ENCODE assay signal across 1 cellular context in genomic region chr17:47323382-47324223, GRCh38.
A peak's percentile ranks its signal among the peaks of the same experiment; 100 is the strongest.
TF ChIP-seq lines count a peak whose summit lies in the region.

A gene with protein sequence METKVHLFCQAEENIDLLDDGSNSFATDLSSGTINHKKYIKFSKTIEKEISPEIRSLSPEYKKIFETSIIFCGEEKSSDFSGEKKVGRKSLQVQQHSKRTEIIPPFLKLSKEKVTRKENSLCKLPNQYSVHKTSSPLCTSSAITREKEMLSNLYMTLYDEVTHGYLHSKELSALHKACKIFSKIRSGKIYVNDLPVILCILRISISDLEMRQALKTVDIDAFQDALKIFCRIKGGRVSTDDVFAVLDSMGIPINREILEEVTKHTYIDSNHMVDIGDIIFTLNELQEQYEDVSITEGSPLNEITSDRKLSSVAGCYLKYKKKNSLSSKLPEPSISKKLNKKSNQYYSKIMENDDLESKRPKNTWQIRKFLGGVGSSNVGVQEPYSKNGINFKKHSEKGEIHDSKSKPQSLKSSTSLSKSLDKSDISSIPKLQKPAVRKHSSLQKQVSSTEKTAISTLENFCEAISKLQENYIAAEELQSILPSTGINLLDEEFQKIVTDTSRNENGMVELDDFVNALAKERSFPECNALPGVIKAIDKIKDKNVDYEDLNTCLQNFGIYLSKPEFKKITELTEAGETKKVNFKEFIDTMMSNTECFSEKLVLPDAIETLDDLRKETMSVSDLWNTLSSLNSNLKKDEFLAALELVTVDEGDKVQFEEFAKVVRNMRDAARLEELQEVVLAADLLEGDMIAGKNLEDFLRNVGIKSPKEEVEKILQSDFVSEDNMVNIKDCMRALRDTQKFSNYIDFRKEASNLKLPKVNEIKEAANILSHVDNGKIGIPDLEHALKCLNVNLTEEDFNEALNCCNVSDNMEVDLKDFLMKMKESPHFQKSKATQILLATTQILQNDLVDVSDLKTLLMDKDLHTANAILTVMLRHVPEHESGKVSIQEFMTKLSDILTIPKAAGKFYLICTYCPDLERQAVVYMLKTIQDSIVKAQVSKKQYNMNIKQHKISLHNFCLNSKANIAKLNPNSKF (plus strand): TSS chr17:47323955. CDS start chr17:47328354, 4,399 bp downstream.

TF ChIP-seq in K562, 482 proteins besides CTCF, POLR2A, EP300 and RAD21 (continued from another document and continues in another):
- TF ChIP-seq, protein P1, sequence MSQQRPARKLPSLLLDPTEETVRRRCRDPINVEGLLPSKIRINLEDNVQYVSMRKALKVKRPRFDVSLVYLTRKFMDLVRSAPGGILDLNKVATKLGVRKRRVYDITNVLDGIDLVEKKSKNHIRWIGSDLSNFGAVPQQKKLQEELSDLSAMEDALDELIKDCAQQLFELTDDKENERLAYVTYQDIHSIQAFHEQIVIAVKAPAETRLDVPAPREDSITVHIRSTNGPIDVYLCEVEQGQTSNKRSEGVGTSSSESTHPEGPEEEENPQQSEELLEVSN (IDR thresholded peaks at IDR 0.05; ENCODE audit: borderline replicate concordance in 1 of 2, extremely low read depth in 1 of 2, insufficient read depth in 1 of 2, insufficient read length in 1 of 2, low read depth in 1 of 2, low read length in 1 of 2, poor library complexity in 1 of 2, severe bottlenecking in 1 of 2) = peak; percentile 94 to 99
- TF ChIP-seq NR2C1 (IDR thresholded peaks at IDR 0.05) (no peak; the same call in 1 of the 2 replicates), NR2C1 (tag; IDR thresholded peaks at IDR 0.05) (peak; percentile 71), TAF7 (tag; IDR thresholded peaks at IDR 0.05) (peak; percentile 56), ID3 (CRISPR knock-in tag; IDR thresholded peaks at IDR 0.05) (no peak), ID3 (tag; IDR thresholded peaks at IDR 0.05) (peak; percentile 51), FOXM1 (IDR thresholded peaks at IDR 0.05; ENCODE audit: low read depth) (no peak), FOXM1 (CRISPR knock-in tag; IDR thresholded peaks at IDR 0.05; ENCODE audit: low read depth) (peak; percentile 82; the same call in 1 of the 2 replicates), U2AF1 (optimal IDR thresholded peaks at IDR 0.05; ENCODE audit: low read depth, low read length) (peak; percentile 39), EGR1 (conservative IDR thresholded peaks at IDR 0.05) (peak; percentile 70), ZEB2 (IDR thresholded peaks at IDR 0.05) (0 out of 2 replicates have a peak, but pooled peaks have one; percentile 45), HDAC6 (IDR thresholded peaks at IDR 0.05; ENCODE audit: low read depth, low read length) (no peak), MTA3 (IDR thresholded peaks at IDR 0.05; ENCODE audit: borderline replicate concordance) (peak; percentile 90; the same call in 1 of the 2 replicates), WHSC1 (IDR thresholded peaks at IDR 0.05; ENCODE audit: low read length) (no peak), SIX5 (IDR thresholded peaks at IDR 0.05; ENCODE audit: borderline replicate concordance in 1 of 2, insufficient read depth in 1 of 2, low read depth in 1 of 2, low read length in 2 of 2) (no peak), PHF8 (IDR thresholded peaks at IDR 0.05; ENCODE audit: borderline replicate concordance, low read length) (peak; percentile 87; the same call in 1 of the 2 replicates), MYNN (IDR thresholded peaks at IDR 0.05) (0 out of 2 replicates have a peak, but pooled peaks have one; percentile 35), MYNN (CRISPR knock-in tag; IDR thresholded peaks at IDR 0.05) (no peak), POLR2H (tag; IDR thresholded peaks at IDR 0.05; ENCODE audit: low read depth) (peak; percentile 70), ARID2 (IDR thresholded peaks at IDR 0.05) (peak; percentile 53), HDAC1 (IDR thresholded peaks at IDR 0.05) (peak in 1 of 2 experiments; percentile 89; a peak in 2 of 4 replicates), PHTF2 (CRISPR knock-in tag; IDR thresholded peaks at IDR 0.05) (no peak), ZNF140 (CRISPR knock-in tag; IDR thresholded peaks at IDR 0.05) (no peak), GTF2B (IDR thresholded peaks at IDR 0.05; ENCODE audit: extremely low read depth, insufficient read length) (no peak), ZBTB2 (IDR thresholded peaks at IDR 0.05) (0 out of 2 replicates have a peak, but pooled peaks have one; percentile 61), ATF6 (CRISPR knock-in tag; IDR thresholded peaks at IDR 0.05) (peak; percentile 94; the same call in 1 of the 2 replicates), GATAD2B (IDR thresholded peaks at IDR 0.05; ENCODE audit: borderline replicate concordance) (peak; percentile 86; the same call in 1 of the 2 replicates), FOXA1 (IDR thresholded peaks at IDR 0.05; ENCODE audit: borderline replicate concordance) (no peak)
- TF ChIP-seq, protein P2, sequence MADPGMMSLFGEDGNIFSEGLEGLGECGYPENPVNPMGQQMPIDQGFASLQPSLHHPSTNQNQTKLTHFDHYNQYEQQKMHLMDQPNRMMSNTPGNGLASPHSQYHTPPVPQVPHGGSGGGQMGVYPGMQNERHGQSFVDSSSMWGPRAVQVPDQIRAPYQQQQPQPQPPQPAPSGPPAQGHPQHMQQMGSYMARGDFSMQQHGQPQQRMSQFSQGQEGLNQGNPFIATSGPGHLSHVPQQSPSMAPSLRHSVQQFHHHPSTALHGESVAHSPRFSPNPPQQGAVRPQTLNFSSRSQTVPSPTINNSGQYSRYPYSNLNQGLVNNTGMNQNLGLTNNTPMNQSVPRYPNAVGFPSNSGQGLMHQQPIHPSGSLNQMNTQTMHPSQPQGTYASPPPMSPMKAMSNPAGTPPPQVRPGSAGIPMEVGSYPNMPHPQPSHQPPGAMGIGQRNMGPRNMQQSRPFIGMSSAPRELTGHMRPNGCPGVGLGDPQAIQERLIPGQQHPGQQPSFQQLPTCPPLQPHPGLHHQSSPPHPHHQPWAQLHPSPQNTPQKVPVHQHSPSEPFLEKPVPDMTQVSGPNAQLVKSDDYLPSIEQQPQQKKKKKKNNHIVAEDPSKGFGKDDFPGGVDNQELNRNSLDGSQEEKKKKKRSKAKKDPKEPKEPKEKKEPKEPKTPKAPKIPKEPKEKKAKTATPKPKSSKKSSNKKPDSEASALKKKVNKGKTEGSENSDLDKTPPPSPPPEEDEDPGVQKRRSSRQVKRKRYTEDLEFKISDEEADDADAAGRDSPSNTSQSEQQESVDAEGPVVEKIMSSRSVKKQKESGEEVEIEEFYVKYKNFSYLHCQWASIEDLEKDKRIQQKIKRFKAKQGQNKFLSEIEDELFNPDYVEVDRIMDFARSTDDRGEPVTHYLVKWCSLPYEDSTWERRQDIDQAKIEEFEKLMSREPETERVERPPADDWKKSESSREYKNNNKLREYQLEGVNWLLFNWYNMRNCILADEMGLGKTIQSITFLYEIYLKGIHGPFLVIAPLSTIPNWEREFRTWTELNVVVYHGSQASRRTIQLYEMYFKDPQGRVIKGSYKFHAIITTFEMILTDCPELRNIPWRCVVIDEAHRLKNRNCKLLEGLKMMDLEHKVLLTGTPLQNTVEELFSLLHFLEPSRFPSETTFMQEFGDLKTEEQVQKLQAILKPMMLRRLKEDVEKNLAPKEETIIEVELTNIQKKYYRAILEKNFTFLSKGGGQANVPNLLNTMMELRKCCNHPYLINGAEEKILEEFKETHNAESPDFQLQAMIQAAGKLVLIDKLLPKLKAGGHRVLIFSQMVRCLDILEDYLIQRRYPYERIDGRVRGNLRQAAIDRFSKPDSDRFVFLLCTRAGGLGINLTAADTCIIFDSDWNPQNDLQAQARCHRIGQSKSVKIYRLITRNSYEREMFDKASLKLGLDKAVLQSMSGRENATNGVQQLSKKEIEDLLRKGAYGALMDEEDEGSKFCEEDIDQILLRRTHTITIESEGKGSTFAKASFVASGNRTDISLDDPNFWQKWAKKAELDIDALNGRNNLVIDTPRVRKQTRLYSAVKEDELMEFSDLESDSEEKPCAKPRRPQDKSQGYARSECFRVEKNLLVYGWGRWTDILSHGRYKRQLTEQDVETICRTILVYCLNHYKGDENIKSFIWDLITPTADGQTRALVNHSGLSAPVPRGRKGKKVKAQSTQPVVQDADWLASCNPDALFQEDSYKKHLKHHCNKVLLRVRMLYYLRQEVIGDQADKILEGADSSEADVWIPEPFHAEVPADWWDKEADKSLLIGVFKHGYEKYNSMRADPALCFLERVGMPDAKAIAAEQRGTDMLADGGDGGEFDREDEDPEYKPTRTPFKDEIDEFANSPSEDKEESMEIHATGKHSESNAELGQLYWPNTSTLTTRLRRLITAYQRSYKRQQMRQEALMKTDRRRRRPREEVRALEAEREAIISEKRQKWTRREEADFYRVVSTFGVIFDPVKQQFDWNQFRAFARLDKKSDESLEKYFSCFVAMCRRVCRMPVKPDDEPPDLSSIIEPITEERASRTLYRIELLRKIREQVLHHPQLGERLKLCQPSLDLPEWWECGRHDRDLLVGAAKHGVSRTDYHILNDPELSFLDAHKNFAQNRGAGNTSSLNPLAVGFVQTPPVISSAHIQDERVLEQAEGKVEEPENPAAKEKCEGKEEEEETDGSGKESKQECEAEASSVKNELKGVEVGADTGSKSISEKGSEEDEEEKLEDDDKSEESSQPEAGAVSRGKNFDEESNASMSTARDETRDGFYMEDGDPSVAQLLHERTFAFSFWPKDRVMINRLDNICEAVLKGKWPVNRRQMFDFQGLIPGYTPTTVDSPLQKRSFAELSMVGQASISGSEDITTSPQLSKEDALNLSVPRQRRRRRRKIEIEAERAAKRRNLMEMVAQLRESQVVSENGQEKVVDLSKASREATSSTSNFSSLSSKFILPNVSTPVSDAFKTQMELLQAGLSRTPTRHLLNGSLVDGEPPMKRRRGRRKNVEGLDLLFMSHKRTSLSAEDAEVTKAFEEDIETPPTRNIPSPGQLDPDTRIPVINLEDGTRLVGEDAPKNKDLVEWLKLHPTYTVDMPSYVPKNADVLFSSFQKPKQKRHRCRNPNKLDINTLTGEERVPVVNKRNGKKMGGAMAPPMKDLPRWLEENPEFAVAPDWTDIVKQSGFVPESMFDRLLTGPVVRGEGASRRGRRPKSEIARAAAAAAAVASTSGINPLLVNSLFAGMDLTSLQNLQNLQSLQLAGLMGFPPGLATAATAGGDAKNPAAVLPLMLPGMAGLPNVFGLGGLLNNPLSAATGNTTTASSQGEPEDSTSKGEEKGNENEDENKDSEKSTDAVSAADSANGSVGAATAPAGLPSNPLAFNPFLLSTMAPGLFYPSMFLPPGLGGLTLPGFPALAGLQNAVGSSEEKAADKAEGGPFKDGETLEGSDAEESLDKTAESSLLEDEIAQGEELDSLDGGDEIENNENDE (IDR thresholded peaks at IDR 0.05; ENCODE audit: low read depth, low read length) = no peak
- TF ChIP-seq, protein P3, sequence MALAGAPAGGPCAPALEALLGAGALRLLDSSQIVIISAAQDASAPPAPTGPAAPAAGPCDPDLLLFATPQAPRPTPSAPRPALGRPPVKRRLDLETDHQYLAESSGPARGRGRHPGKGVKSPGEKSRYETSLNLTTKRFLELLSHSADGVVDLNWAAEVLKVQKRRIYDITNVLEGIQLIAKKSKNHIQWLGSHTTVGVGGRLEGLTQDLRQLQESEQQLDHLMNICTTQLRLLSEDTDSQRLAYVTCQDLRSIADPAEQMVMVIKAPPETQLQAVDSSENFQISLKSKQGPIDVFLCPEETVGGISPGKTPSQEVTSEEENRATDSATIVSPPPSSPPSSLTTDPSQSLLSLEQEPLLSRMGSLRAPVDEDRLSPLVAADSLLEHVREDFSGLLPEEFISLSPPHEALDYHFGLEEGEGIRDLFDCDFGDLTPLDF (CRISPR knock-in tag; IDR thresholded peaks at IDR 0.05) = peak; percentile 48; the same call in 1 of the 2 replicates
